14 cellular contexts compared by ENCODE assay signal in the genomic region with DNA sequence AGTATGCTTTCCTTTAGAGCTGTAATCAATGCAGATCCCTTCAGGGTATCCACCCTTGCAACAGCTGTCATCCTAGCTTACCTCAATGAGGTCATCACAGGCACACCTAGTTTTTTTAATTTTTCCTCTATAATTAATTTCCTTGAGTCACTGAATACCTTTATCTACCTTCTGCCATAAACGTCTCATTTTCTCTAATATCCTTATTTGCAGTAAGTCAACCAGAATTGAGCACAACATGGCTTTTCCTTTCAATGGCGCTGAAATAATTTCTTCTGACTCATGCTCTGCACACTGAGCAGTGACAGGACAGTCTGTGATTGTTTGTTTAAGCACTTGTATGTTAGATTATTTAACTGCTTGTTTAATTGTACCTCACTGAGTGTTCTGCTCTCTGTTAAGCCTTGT. TPM values are rescaled to one million over a fixed set of nuclear protein-coding genes. Genes with fewer than 3 reads are reported as not detected.
DNase-seq lines count a peak whose midpoint lies in the region; ATAC-seq and TF ChIP-seq lines count a peak whose summit lies in the region.
"Had no signal": no experiment of that assay in that cellular context is flagged by ENCODE, and none has a peak within 500 bp of the region (broad histone marks: within the 10 kb centered on the region; RNA-seq: fewer than 3 reads in every experiment).

No MANE protein-coding gene starts in this region.

- no peak for TF ChIP-seq EP300 in upper lobe of left lung (IDR thresholded peaks at IDR 0.05)

- WGBS in upper lobe of left lung, 2 donors: 49 to 68% methylated on average over 2 of the region's 2 CpGs

- H3K36me3 ChIP-seq in upper lobe of left lung: no peaks in the 10 kb centered on the region
- H3K36me3 ChIP-seq: neutrophil, tibial artery, WERI-Rb-1 had no signal

- TF ChIP-seq POLR2A in upper lobe of left lung (IDR thresholded peaks at IDR 0.05): no peak

- no peak overlapping the region for H3K27ac ChIP-seq in upper lobe of left lung
- H3K27ac ChIP-seq: neutrophil, tibial artery, WERI-Rb-1 had no signal

- ATAC-seq in Right ventricle myocardium inferior (peak; percentile 54), upper lobe of left lung (ENCODE audit: low FRiP score in 2 of 2) (peak; percentile 32 to 62), HG03135 (IDR thresholded peaks at IDR 0.05; ENCODE audit: unreplicated experiment) (no peak)

- H3K9me3 ChIP-seq in upper lobe of left lung: no peaks in the 10 kb centered on the region
- H3K9me3 ChIP-seq: neutrophil had no signal

- no peak for DNase-seq in Right ventricle myocardium inferior (ENCODE audit: missing footprints)
- no peak for DNase-seq in cardiac septum (ENCODE audit: low spot score)
- DNase-seq in NCI-H748 treated with DMSO at 0.1 percent for 48 hours (lab: John Stamatoyannopoulos, UW): peak; percentile 76
- peak; percentile 29 for DNase-seq in fibroblast of pulmonary artery (ENCODE audit: low read depth)
- no peak for DNase-seq in upper lobe of left lung
- DNase-seq in mucosa of gallbladder (ENCODE audit: low spot score): no peak
- DNase-seq in anterior cingulate cortex (lab: John Stamatoyannopoulos, UW): no peak
- DNase-seq: ACHN; activated effector memory CD4-positive, alpha-beta T cell treated with Interleukin-2 at 50 U/mL for 16 hours; OCI-M1; tibial artery; WERI-Rb-1 had no signal

- peaks cover 0 to 10% (median 2%) of the 10 kb centered on the region in 4 donors for H3K4me1 ChIP-seq in upper lobe of left lung
- H3K4me1 ChIP-seq: tibial artery had no signal

- H3K27me3 ChIP-seq in upper lobe of left lung: no peaks in the 10 kb centered on the region
- H3K27me3 ChIP-seq: neutrophil, tibial artery had no signal

- H3K4me3 ChIP-seq in fibroblast of pulmonary artery (replicated peaks; ENCODE audit: low read depth, low read length) (no peak overlapping the region), upper lobe of left lung (no peak overlapping the region)
- H3K4me3 ChIP-seq: tibial artery had no signal

- intact Hi-C loops in Right ventricle myocardium inferior (cut with DNase I) (loop anchor here (5.0 kb wide), 1 partner anchor 206 kb away; no protein-coding TSS in a partner anchor), cardiac septum (cut with DNase I) (loop anchor here (5.0 kb wide), 1 partner anchor 116 kb away; no protein-coding TSS in a partner anchor)

- TF ChIP-seq CTCF in fibroblast of pulmonary artery (IDR thresholded peaks at IDR 0.05; ENCODE audit: low read length, missing control alignments): no peak
- TF ChIP-seq CTCF in upper lobe of left lung (IDR thresholded peaks at IDR 0.05): no peak

RNA-seq across cellular contexts. Expression of a gene that starts 49.4 kb away (rescaled TPM):
- 4.6 TPM for total RNA-seq in Right ventricle myocardium inferior
- total RNA-seq in cardiac septum: 4.8 TPM
- 10 to 100 TPM in 4 of 6 donors, 1 to 10 TPM in 2; 7.0 to 29.8 (median 13.8) TPM for total RNA-seq in upper lobe of left lung
- 13.9 TPM for total RNA-seq in mucosa of gallbladder

Comparison
In these comparisons a context has a peak if more than half of its experiments do, and no peak if none do; other contexts are left out.
1. DNase-seq: peak in NCI-H748 treated with DMSO at 0.1 percent for 48 hours (single experiment) and fibroblast of pulmonary artery (single experiment); none in Right ventricle myocardium inferior (single experiment), cardiac septum (single experiment), upper lobe of left lung (0 of 2), mucosa of gallbladder (single experiment) and anterior cingulate cortex (0 of 58).